8 cellular contexts compared by ENCODE assay signal in genomic region chr12:40225984-40226602, GRCh38. TPM values are rescaled to one million over a fixed set of nuclear protein-coding genes. Genes with fewer than 3 reads are reported as not detected.
DNase-seq lines count a peak whose midpoint lies in the region; ATAC-seq and TF ChIP-seq lines count a peak whose summit lies in the region.

No MANE protein-coding gene starts in this region.

- peak overlapping the region; percentile 90 to 94 for H3K27ac ChIP-seq in ascending aorta
- peak overlapping the region; percentile 90 to 98 (median 94) for H3K27ac ChIP-seq in sigmoid colon

- no peaks in the 10 kb centered on the region for H3K27me3 ChIP-seq in ascending aorta
- H3K27me3 ChIP-seq in sigmoid colon, result no peaks in the 10 kb centered on the region

- H3K4me1 ChIP-seq in ascending aorta (peaks cover 2 to 6% of the 10 kb centered on the region in 2 donors), sigmoid colon (peaks cover 0 to 33% (median 22%) of the 10 kb centered on the region in 4 donors)

- no peaks in the 10 kb centered on the region for H3K9me3 ChIP-seq in ascending aorta
- H3K9me3 ChIP-seq in sigmoid colon, result no peaks in the 10 kb centered on the region

- intact Hi-C loops in ascending aorta (cut with DNase I), result loop anchor here (5.0 kb wide), 3 partner anchors 119 to 1319 kb away; partner anchors contain the start of genes CPNE8, KIF21A and SLC2A13
- intact Hi-C loops in sigmoid colon (cut with DNase I), result loop anchor here (2.0 to 10.0 kb wide), 3 partner anchors 73 to 781 kb away; partner anchors contain the start of gene KIF21A
- intact Hi-C loops in head of caudate nucleus (cut with DNase I), result no loop called here

- DNase-seq in GM19240 (ENCODE audit: insufficient read length, low spot score) (peak; percentile 24), ascending aorta (ENCODE audit: low spot score in 2 of 2) (no peak), sigmoid colon (no peak), NCI-H1092 treated with DMSO at 0.1 percent for 48 hours (lab: John Stamatoyannopoulos, UW) (no peak), NCI-H187 (lab: John Stamatoyannopoulos, UW) (no peak), NCI-H345 treated with DMSO at 0.1 percent for 48 hours (lab: John Stamatoyannopoulos, UW; ENCODE audit: unreplicated experiment) (no peak), head of caudate nucleus (no peak)

- TF ChIP-seq EP300 in sigmoid colon (IDR thresholded peaks at IDR 0.05), result no peak

- no peak for TF ChIP-seq POLR2A in sigmoid colon (IDR thresholded peaks at IDR 0.05)

- peak overlapping the region; percentile 69 to 82 for H3K4me3 ChIP-seq in ascending aorta
- peak overlapping the region; percentile 62 to 84 (median 74) for H3K4me3 ChIP-seq in sigmoid colon

- H3K36me3 ChIP-seq in ascending aorta, result no peaks in the 10 kb centered on the region
- H3K36me3 ChIP-seq in sigmoid colon, result no peaks in the 10 kb centered on the region

- peak; percentile 77 for ATAC-seq in HG03064 (IDR thresholded peaks at IDR 0.05; ENCODE audit: low read depth, unreplicated experiment)

- TF ChIP-seq CTCF in ascending aorta (IDR thresholded peaks at IDR 0.05), result no peak
- no peak for TF ChIP-seq CTCF in sigmoid colon (IDR thresholded peaks at IDR 0.05)

- 10 to 19% methylated on average over 1 of the region's 1 CpG for WGBS in sigmoid colon, 2 donors

RNA-seq across cellular contexts. Expression of gene LRRK2, which starts 1.3 kb away (rescaled TPM):
- total RNA-seq in ascending aorta, result 14.3 TPM
- 10 to 100 TPM; 18.7 to 29.9 (median 25.4) TPM for total RNA-seq in sigmoid colon
- polyA plus RNA-seq in sigmoid colon, result 1 to 10 TPM in 2 of 3 donors, under 1 TPM in 1; 0.92 to 2.9 (median 1.8) TPM
